ENCODE assay signal across 31 cellular contexts in the genomic region with DNA sequence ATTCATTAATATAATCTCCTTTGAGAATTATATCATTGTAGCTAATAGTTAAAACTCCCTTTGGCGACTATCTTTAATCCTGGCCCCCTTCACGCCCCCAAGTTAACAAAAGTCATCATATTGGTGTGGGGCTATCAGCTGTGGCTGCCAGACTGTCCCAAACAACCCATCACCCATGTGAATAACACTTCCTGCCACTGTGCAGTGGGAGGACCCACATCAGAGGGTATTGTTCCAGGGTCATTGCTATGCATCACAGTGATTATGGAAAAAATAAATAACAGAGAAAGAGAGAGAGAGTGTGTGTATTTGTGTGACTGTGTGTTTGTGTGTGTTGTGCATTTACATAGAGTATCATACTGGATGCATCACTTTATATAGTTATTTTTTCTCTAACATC.
"Had no signal": no experiment of that assay in that cellular context is flagged by ENCODE, and none has a peak within 500 bp of the region (broad histone marks: within the 10 kb centered on the region; RNA-seq: fewer than 3 reads in every experiment).

No MANE protein-coding gene starts in this region.

- H3K4me2 ChIP-seq: neural progenitor cell, smooth muscle cell had no signal

- H3K4me3 ChIP-seq: neural progenitor cell, ovary, psoas muscle, right lobe of liver, skin epidermis, smooth muscle cell, spleen, suprapubic skin, testis, tibial artery, transverse colon, upper lobe of right lung, uterus had no signal

- H3K79me2 ChIP-seq: parathyroid adenoma had no signal

- H3K27me3 Mint-ChIP-seq: progenitor cell of endocrine pancreas; stimulated activated memory B cell treated with anti-CD40 and anti-IgM and Interleukin-4, amounts not matched to agents 10 μg/mL and 1 μg/mL and 100 μg/mL, for 72 hours; type B pancreatic cell had no signal

- H3K36me3 Mint-ChIP-seq: natural killer cell; neural progenitor cell; stimulated activated memory B cell treated with anti-CD40 and anti-IgM and Interleukin-4, amounts not matched to agents 10 μg/mL and 1 μg/mL and 100 μg/mL, for 72 hours; type B pancreatic cell had no signal

- H3K9me3 Mint-ChIP-seq: nephron; neural progenitor cell; stimulated activated naive CD8-positive, alpha-beta T cell treated with anti-CD3 and anti-CD28 coated beads, Interleukin-15, amount 100 ng/mL, for 72 hours; type B pancreatic cell had no signal

- H3K36me3 ChIP-seq: neural progenitor cell, ovary, right lobe of liver, spleen, suprapubic skin, tibial artery, transverse colon, upper lobe of right lung, uterus had no signal

- H2AFZ ChIP-seq: neural progenitor cell, parathyroid adenoma had no signal

- H3K27ac Mint-ChIP-seq: natural killer cell; nephron; neural progenitor cell; progenitor cell of endocrine pancreas; stimulated activated memory B cell treated with anti-CD40 and anti-IgM and Interleukin-4, amounts not matched to agents 10 μg/mL and 1 μg/mL and 100 μg/mL, for 72 hours; stimulated activated naive CD8-positive, alpha-beta T cell treated with anti-CD3 and anti-CD28 coated beads, Interleukin-15, amount 100 ng/mL, for 72 hours; type B pancreatic cell had no signal

- H3K4me1 Mint-ChIP-seq: natural killer cell; stimulated activated naive CD8-positive, alpha-beta T cell treated with anti-CD3 and anti-CD28 coated beads, Interleukin-15, amount 100 ng/mL, for 72 hours had no signal

- H3K27me3 ChIP-seq: neural progenitor cell, ovary, right lobe of liver, spleen, suprapubic skin, testis, tibial artery, transverse colon, upper lobe of right lung, uterus had no signal

- DNase-seq: natural killer cell; occipital lobe; ovary; posterior cingulate gyrus; psoas muscle; right cardiac atrium; right lobe of liver; spleen; stimulated activated CD4-positive, alpha-beta T cell treated with anti-CD3 and anti-CD28 coated beads, Interleukin-12 subunit alpha, Interleukin-12 subunit beta, amount 100 ng/mL, for 4 hours; stimulated activated CD4-positive, alpha-beta T cell treated with anti-CD3 and anti-CD28 coated beads, Interleukin-1b, Interleukin-23, amount 100 ng/mL, for 48 hours; stimulated activated CD4-positive, alpha-beta T cell treated with anti-CD3 and anti-CD28 coated beads, Interleukin-4, amount 100 ng/mL, for 1 hour; stimulated activated CD4-positive, alpha-beta T cell treated with anti-CD3 and anti-CD28 coated beads, Interleukin-4, amount 100 ng/mL, for 4 hours; stimulated activated CD8-positive, alpha-beta memory T cell treated with anti-CD3 and anti-CD28 coated beads, Interleukin-4, amount 100 ng/mL, for 48 hours; stimulated activated naive CD4-positive, alpha-beta T cell; stimulated activated naive CD8-positive, alpha-beta T cell treated with anti-CD3 and anti-CD28 coated beads, Interleukin-15, amount 100 ng/mL, for 72 hours; stimulated activated naive CD8-positive, alpha-beta T cell treated with anti-CD3 and anti-CD28 coated beads, Interleukin-15, Interleukin-2, amounts not matched to agents 100 U/mL and 50 U/mL, for 24 hours; substantia nigra; testis; tibial artery; transverse colon; upper lobe of right lung; uterus had no signal

- ATAC-seq: natural killer cell; psoas muscle; right cardiac atrium; right lobe of liver; stimulated activated memory B cell treated with anti-CD40 and anti-IgM and Interleukin-4, amounts not matched to agents 10 μg/mL and 1 μg/mL and 100 μg/mL, for 72 hours; stimulated activated naive CD8-positive, alpha-beta T cell treated with anti-CD3 and anti-CD28 coated beads, Interleukin-15, amount 100 ng/mL, for 72 hours; stimulated activated naive CD8-positive, alpha-beta T cell treated with anti-CD3 and anti-CD28 coated beads, Interleukin-15, Interleukin-2, amounts not matched to agents 100 U/mL and 50 U/mL, for 24 hours; upper lobe of right lung had no signal

- H3K4me1 ChIP-seq: parathyroid adenoma, psoas muscle, uterus had no signal

- H3K4me3 Mint-ChIP-seq: natural killer cell; nephron; neural progenitor cell; stimulated activated memory B cell treated with anti-CD40 and anti-IgM and Interleukin-4, amounts not matched to agents 10 μg/mL and 1 μg/mL and 100 μg/mL, for 72 hours; stimulated activated naive CD8-positive, alpha-beta T cell treated with anti-CD3 and anti-CD28 coated beads, Interleukin-15, amount 100 ng/mL, for 72 hours; type B pancreatic cell had no signal

- H3K27ac ChIP-seq: neural progenitor cell, ovary, parathyroid adenoma, psoas muscle, right lobe of liver, skin epidermis, spleen, suprapubic skin, testis, tibial artery, transverse colon, upper lobe of right lung, uterus had no signal
